Comparison of ENCODE assay signal across 1 cellular context in the genomic region with DNA sequence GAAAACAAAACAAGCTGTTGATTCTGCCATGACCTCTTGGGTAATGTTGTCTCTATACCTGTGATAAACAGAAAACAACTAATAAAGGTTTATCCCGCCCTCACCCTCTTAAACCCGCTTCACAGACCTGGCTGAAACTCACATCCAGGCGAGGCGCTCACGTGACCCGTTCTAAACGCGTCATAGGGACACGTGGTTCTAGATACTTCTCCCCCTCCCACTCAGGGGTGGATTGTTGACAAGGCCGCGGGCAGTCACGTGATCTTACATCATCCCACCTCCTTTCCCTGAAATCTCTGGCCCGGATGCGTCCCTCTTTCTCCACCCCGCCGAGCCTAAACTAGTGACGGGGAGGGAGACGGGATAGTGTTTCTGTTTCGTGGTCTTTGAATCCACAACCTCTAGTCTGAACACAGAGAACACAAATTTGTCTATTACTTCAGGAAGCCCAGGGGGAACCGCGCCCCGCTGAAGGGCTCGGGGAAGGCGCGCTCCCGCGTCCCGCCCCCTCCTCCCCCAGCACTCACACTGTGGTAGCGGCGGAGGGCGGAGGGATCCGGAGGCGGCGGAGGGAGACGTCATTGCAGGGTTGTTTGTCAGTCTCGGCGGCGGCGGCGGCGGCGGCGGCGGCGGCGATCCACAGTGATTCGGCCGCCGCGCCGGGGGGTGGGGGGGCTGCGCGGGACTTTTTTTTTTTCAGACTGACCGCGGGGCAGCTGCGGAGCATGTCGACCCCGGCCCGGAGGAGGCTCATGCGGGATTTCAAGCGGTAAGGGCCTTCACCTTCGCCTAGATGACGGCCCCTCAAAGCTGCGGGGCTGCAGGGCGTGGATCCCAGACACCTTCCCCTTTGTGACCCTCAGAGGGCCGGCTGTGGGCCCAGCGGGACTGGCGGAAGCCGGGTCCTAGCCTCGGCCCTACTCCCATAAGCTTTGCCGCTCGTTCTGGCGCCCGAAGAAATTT.
A peak's percentile ranks its signal among the peaks of the same experiment; 100 is the strongest.
TF ChIP-seq lines count a peak whose summit lies in the region.

Gene UBE2B (plus strand): TSS at position 699 of the 963 bp plus-strand sequence. CDS start 27 bp downstream, at position 726.

TF ChIP-seq in HepG2, 621 proteins besides CTCF, POLR2A, EP300 and RAD21 (continued from another document and continues in another):
- TF ChIP-seq ZBTB1 (CRISPR knock-in tag; IDR thresholded peaks at IDR 0.05; ENCODE audit: borderline replicate concordance) (no peak), HNRNPH1 (optimal IDR thresholded peaks at IDR 0.05; ENCODE audit: low read depth, low read length) (no peak), ATF6 (CRISPR knock-in tag; conservative IDR thresholded peaks at IDR 0.05) (0 out of 2 replicates have a peak, but pooled peaks have one; percentile 96), ZSCAN20 (CRISPR knock-in tag; IDR thresholded peaks at IDR 0.05; ENCODE audit: borderline replicate concordance) (no peak; the same call in 1 of the 2 replicates), ZNF20 (CRISPR knock-in tag; IDR thresholded peaks at IDR 0.05) (no peak), NAIF1 (CRISPR knock-in tag; IDR thresholded peaks at IDR 0.05; ENCODE audit: borderline replicate concordance) (peak; percentile 86), AKAP8 (CRISPR knock-in tag; IDR thresholded peaks at IDR 0.05) (no peak), RXRA (CRISPR knock-in tag; IDR thresholded peaks at IDR 0.05) (no peak; the same call in 1 of the 2 replicates), MTF1 (CRISPR knock-in tag; IDR thresholded peaks at IDR 0.05) (0 out of 2 replicates have a peak, but pooled peaks have one; percentile 72), ZNF121 (CRISPR knock-in tag; IDR thresholded peaks at IDR 0.05) (peak; percentile 48; the same call in 1 of the 2 replicates), TEF (CRISPR knock-in tag; IDR thresholded peaks at IDR 0.05) (peak; percentile 63; the same call in 1 of the 2 replicates), U2AF2 (IDR thresholded peaks at IDR 0.05; ENCODE audit: low read depth, low read length) (0 out of 2 replicates have a peak, but pooled peaks have one; percentile 19), IKZF5 (CRISPR knock-in tag; IDR thresholded peaks at IDR 0.05) (peak; percentile 62), FOXC1 (CRISPR knock-in tag; IDR thresholded peaks at IDR 0.05; ENCODE audit: borderline replicate concordance) (peak; percentile 90), TGIF2 (CRISPR knock-in tag; IDR thresholded peaks at IDR 0.05) (peak; percentile 83), KLF16 (CRISPR knock-in tag; IDR thresholded peaks at IDR 0.05) (peak in 1 of 2 experiments; percentile 90; a peak in 2 of 4 replicates), KMT2A (CRISPR knock-in tag; IDR thresholded peaks at IDR 0.05) (peak; percentile 52), ZC3H13 (CRISPR knock-in tag; IDR thresholded peaks at IDR 0.05) (no peak; the same call in none of the 2 replicates), LCORL (IDR thresholded peaks at IDR 0.05) (peak; percentile 92), LCORL (CRISPR knock-in tag; IDR thresholded peaks at IDR 0.05) (peak; percentile 69), NCOA1 (CRISPR knock-in tag; IDR thresholded peaks at IDR 0.05) (0 out of 2 replicates have a peak, but pooled peaks have one; percentile 44), ZNF883 (CRISPR knock-in tag; IDR thresholded peaks at IDR 0.05; ENCODE audit: not compliant biosample characterization) (no peak), ZSCAN25 (CRISPR knock-in tag; IDR thresholded peaks at IDR 0.05) (no peak; the same call in 1 of the 2 replicates), SATB2 (CRISPR knock-in tag; IDR thresholded peaks at IDR 0.05) (peak; percentile 77; the same call in 1 of the 2 replicates), ZNF260 (CRISPR knock-in tag; IDR thresholded peaks at IDR 0.05; ENCODE audit: borderline replicate concordance, low read depth) (no peak), TP53 (CRISPR knock-in tag; conservative IDR thresholded peaks at IDR 0.05) (no peak), ZBTB21 (CRISPR knock-in tag; IDR thresholded peaks at IDR 0.05) (peak; percentile 46; the same call in 1 of the 2 replicates), ZBTB20 (CRISPR knock-in tag; IDR thresholded peaks at IDR 0.05; ENCODE audit: borderline replicate concordance, low read depth) (peak; percentile 90), ZNF569 (CRISPR knock-in tag; IDR thresholded peaks at IDR 0.05; ENCODE audit: borderline replicate concordance) (peak; percentile 74; the same call in 1 of the 2 replicates), REL (CRISPR knock-in tag; conservative IDR thresholded peaks at IDR 0.05) (no peak), ZNF556 (CRISPR knock-in tag; IDR thresholded peaks at IDR 0.05; ENCODE audit: borderline replicate concordance) (no peak; the same call in 1 of the 2 replicates), ZNF780A (CRISPR knock-in tag; IDR thresholded peaks at IDR 0.05) (no peak)
- TF ChIP-seq, protein P1, sequence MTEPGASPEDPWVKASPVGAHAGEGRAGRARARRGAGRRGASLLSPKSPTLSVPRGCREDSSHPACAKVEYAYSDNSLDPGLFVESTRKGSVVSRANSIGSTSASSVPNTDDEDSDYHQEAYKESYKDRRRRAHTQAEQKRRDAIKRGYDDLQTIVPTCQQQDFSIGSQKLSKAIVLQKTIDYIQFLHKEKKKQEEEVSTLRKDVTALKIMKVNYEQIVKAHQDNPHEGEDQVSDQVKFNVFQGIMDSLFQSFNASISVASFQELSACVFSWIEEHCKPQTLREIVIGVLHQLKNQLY (CRISPR knock-in tag; IDR thresholded peaks at IDR 0.05): peak; percentile 91
- TF ChIP-seq, protein P2, sequence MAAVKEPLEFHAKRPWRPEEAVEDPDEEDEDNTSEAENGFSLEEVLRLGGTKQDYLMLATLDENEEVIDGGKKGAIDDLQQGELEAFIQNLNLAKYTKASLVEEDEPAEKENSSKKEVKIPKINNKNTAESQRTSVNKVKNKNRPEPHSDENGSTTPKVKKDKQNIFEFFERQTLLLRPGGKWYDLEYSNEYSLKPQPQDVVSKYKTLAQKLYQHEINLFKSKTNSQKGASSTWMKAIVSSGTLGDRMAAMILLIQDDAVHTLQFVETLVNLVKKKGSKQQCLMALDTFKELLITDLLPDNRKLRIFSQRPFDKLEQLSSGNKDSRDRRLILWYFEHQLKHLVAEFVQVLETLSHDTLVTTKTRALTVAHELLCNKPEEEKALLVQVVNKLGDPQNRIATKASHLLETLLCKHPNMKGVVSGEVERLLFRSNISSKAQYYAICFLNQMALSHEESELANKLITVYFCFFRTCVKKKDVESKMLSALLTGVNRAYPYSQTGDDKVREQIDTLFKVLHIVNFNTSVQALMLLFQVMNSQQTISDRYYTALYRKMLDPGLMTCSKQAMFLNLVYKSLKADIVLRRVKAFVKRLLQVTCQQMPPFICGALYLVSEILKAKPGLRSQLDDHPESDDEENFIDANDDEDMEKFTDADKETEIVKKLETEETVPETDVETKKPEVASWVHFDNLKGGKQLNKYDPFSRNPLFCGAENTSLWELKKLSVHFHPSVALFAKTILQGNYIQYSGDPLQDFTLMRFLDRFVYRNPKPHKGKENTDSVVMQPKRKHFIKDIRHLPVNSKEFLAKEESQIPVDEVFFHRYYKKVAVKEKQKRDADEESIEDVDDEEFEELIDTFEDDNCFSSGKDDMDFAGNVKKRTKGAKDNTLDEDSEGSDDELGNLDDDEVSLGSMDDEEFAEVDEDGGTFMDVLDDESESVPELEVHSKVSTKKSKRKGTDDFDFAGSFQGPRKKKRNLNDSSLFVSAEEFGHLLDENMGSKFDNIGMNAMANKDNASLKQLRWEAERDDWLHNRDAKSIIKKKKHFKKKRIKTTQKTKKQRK (IDR thresholded peaks at IDR 0.05; ENCODE audit: low read length): no peak
- TF ChIP-seq, protein P3, sequence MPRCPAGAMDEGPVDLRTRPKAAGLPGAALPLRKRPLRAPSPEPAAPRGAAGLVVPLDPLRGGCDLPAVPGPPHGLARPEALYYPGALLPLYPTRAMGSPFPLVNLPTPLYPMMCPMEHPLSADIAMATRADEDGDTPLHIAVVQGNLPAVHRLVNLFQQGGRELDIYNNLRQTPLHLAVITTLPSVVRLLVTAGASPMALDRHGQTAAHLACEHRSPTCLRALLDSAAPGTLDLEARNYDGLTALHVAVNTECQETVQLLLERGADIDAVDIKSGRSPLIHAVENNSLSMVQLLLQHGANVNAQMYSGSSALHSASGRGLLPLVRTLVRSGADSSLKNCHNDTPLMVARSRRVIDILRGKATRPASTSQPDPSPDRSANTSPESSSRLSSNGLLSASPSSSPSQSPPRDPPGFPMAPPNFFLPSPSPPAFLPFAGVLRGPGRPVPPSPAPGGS (CRISPR knock-in tag; IDR thresholded peaks at IDR 0.05): 0 out of 2 replicates have a peak, but pooled peaks have one; percentile 37
- TF ChIP-seq, protein P4, sequence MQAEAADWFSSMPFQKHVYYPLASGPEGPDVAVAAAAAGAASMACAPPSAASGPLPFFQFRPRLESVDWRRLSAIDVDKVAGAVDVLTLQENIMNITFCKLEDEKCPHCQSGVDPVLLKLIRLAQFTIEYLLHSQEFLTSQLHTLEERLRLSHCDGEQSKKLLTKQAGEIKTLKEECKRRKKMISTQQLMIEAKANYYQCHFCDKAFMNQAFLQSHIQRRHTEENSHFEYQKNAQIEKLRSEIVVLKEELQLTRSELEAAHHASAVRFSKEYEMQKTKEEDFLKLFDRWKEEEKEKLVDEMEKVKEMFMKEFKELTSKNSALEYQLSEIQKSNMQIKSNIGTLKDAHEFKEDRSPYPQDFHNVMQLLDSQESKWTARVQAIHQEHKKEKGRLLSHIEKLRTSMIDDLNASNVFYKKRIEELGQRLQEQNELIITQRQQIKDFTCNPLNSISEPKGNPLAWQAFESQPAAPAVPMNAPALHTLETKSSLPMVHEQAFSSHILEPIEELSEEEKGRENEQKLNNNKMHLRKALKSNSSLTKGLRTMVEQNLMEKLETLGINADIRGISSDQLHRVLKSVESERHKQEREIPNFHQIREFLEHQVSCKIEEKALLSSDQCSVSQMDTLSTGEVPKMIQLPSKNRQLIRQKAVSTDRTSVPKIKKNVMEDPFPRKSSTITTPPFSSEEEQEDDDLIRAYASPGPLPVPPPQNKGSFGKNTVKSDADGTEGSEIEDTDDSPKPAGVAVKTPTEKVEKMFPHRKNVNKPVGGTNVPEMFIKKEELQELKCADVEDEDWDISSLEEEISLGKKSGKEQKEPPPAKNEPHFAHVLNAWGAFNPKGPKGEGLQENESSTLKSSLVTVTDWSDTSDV (CRISPR knock-in tag; IDR thresholded peaks at IDR 0.05): 0 out of 2 replicates have a peak, but pooled peaks have one; percentile 28
- TF ChIP-seq, protein P5, sequence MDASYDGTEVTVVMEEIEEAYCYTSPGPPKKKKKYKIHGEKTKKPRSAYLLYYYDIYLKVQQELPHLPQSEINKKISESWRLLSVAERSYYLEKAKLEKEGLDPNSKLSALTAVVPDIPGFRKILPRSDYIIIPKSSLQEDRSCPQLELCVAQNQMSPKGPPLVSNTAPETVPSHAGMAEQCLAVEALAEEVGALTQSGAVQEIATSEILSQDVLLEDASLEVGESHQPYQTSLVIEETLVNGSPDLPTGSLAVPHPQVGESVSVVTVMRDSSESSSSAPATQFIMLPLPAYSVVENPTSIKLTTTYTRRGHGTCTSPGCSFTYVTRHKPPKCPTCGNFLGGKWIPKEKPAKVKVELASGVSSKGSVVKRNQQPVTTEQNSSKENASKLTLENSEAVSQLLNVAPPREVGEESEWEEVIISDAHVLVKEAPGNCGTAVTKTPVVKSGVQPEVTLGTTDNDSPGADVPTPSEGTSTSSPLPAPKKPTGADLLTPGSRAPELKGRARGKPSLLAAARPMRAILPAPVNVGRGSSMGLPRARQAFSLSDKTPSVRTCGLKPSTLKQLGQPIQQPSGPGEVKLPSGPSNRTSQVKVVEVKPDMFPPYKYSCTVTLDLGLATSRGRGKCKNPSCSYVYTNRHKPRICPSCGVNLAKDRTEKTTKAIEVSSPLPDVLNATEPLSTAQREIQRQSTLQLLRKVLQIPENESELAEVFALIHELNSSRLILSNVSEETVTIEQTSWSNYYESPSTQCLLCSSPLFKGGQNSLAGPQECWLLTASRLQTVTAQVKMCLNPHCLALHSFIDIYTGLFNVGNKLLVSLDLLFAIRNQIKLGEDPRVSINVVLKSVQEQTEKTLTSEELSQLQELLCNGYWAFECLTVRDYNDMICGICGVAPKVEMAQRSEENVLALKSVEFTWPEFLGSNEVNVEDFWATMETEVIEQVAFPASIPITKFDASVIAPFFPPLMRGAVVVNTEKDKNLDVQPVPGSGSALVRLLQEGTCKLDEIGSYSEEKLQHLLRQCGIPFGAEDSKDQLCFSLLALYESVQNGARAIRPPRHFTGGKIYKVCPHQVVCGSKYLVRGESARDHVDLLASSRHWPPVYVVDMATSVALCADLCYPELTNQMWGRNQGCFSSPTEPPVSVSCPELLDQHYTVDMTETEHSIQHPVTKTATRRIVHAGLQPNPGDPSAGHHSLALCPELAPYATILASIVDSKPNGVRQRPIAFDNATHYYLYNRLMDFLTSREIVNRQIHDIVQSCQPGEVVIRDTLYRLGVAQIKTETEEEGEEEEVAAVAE (CRISPR knock-in tag; IDR thresholded peaks at IDR 0.05; ENCODE audit: borderline replicate concordance): peak; percentile 92
